In genomic region chr11:95790123-95790932, GRCh38 we compare ENCODE assay signal across 8 cellular contexts. TPM values are rescaled to one million over a fixed set of nuclear protein-coding genes. Genes with fewer than 3 reads are reported as not detected.
A peak's percentile ranks its signal among the peaks of the same experiment; 100 is the strongest.
DNase-seq lines count a peak whose midpoint lies in the region; ATAC-seq, FAIRE-seq and TF ChIP-seq lines count a peak whose summit lies in the region.

TSS of gene CEP57 (plus strand) at chr11:95790498. CDS start at chr11:95790699, 201 bp downstream.

- peak; percentile 54 for DNase-seq in GM12892 (ENCODE audit: insufficient read length)
- peak; percentile 99 for DNase-seq in NCI-H146 (lab: John Stamatoyannopoulos, UW)
- peak; percentile 76 to 98 (median 88) for DNase-seq in T-helper 1 cell
- peak; percentile 95 to 99 (median 98) for DNase-seq in adrenal gland
- DNase-seq in heart left ventricle, result peak; percentile 95 to 97 (median 96)
- peak; percentile 100 for DNase-seq in pons (ENCODE audit: low spot score)
- DNase-seq in type B pancreatic cell (ENCODE audit: extremely low spot score, unreplicated experiment), result peak; percentile 95

- no peaks in the 10 kb centered on the region for H3K9me3 ChIP-seq in adrenal gland (replicated peaks in 1 of 3)
- H3K9me3 ChIP-seq in heart left ventricle, result no peaks in the 10 kb centered on the region

- TF ChIP-seq CTCF in adrenal gland (IDR thresholded peaks at IDR 0.05), result peak in 1 of 6 experiments; percentile 14
- TF ChIP-seq CTCF in heart left ventricle (IDR thresholded peaks at IDR 0.05), result no peak
- no peak for TF ChIP-seq CTCF in type B pancreatic cell (conservative IDR thresholded peaks at IDR 0.05)

- FAIRE-seq in GM12892 (lab: Jason Lieb, UNC), result no peak

- peaks cover 12% of the 10 kb centered on the region for H3K36me3 Mint-ChIP-seq in type B pancreatic cell

- H3K4me3 ChIP-seq in adrenal gland, result peak within 1 kb of the TSS; percentile 81 to 95 (median 92)
- peak within 1 kb of the TSS; percentile 55 to 95 (median 83) for H3K4me3 ChIP-seq in heart left ventricle

- no peaks in the 10 kb centered on the region for H3K27me3 ChIP-seq in adrenal gland
- H3K27me3 ChIP-seq in heart left ventricle, result no peaks in the 10 kb centered on the region

- 0 to 2% (median 1%) methylated on average over 16 to 55 of the region's 55 CpGs for WGBS in adrenal gland, 4 donors
- 0% methylated on average over 44 to 55 of the region's 55 CpGs for WGBS in heart left ventricle, 4 donors

- H3K9me3 Mint-ChIP-seq in type B pancreatic cell, result no peaks in the 10 kb centered on the region

- TF ChIP-seq POLR2A in GM12892 (IDR thresholded peaks at IDR 0.05; ENCODE audit: low read depth, low read length) (no peak), adrenal gland (IDR thresholded peaks at IDR 0.05) (peak; percentile 31 to 58), heart left ventricle (IDR thresholded peaks at IDR 0.05) (peak in 1 of 2 donors; percentile 47)

- H3K27ac ChIP-seq in adrenal gland, result peak within 1 kb of the TSS; percentile 95 to 100 (median 99)
- H3K27ac ChIP-seq in heart left ventricle, result peak within 1 kb of the TSS; percentile 93 to 99 (median 99)

- H3K36me3 ChIP-seq in adrenal gland (replicated peaks in 1 of 2), result peaks cover 0 to 22% of the 10 kb centered on the region in 2 donors
- peaks cover 0 to 28% (median 22%) of the 10 kb centered on the region in 9 donors for H3K36me3 ChIP-seq in heart left ventricle

- H3K4me3 Mint-ChIP-seq in type B pancreatic cell, result peak within 1 kb of the TSS; percentile 100

- ATAC-seq in HG02852 (IDR thresholded peaks at IDR 0.05; ENCODE audit: unreplicated experiment) (peak; percentile 69), heart left ventricle (peak; percentile 88 to 96 (median 93))

- peak within 1 kb of the TSS; percentile 100 for H3K27ac Mint-ChIP-seq in type B pancreatic cell

- H3K4me1 ChIP-seq in adrenal gland (replicated peaks in 1 of 2) (peaks cover 9 to 27% of the 10 kb centered on the region in 2 donors), heart left ventricle (peaks cover 3 to 31% (median 23%) of the 10 kb centered on the region in 12 donors)

- intact Hi-C loops in adrenal gland (cut with DNase I) (no loop called here), heart left ventricle (cut with DNase I) (loop anchor here in 1 of 10 donors (2.0 kb wide), 1 partner anchor 598 kb away; the partner anchor contains the start of gene CCDC82)

- no peaks in the 10 kb centered on the region for H3K27me3 Mint-ChIP-seq in type B pancreatic cell

- H3K4me1 Mint-ChIP-seq in type B pancreatic cell (ENCODE audit: unreplicated experiment), result peaks cover 37% of the 10 kb centered on the region

RNA-seq across cellular contexts. Expression of gene CEP57, which starts in this region (rescaled TPM):
- polyA plus RNA-seq in GM12892 (2012; ENCODE audit: missing spikeins), result 54.3 TPM
- 10 to 100 TPM; 18.4 to 45.5 (median 34.6) TPM for total RNA-seq in adrenal gland
- 10 to 100 TPM; 12.9 to 32.3 (median 13.7) TPM for polyA plus RNA-seq in adrenal gland
- total RNA-seq in heart left ventricle, result 10 to 100 TPM; 17.2 to 31.7 (median 24.3) TPM
- 10 to 100 TPM in 1 of 2 donors, 1 to 10 TPM in 1; 8.7 to 13.4 TPM for polyA plus RNA-seq in heart left ventricle
- 42.6 and 61.3 TPM in 2 replicates for total RNA-seq in type B pancreatic cell (ENCODE audit: low replicate concordance)

Comparison
In these comparisons a context has a peak if more than half of its experiments do, and no peak if none do; other contexts are left out.
1. Peak in every context shown above with its lines: DNase-seq, ATAC-seq, H3K4me3 ChIP-seq and H3K27ac ChIP-seq.